In the genomic region with DNA sequence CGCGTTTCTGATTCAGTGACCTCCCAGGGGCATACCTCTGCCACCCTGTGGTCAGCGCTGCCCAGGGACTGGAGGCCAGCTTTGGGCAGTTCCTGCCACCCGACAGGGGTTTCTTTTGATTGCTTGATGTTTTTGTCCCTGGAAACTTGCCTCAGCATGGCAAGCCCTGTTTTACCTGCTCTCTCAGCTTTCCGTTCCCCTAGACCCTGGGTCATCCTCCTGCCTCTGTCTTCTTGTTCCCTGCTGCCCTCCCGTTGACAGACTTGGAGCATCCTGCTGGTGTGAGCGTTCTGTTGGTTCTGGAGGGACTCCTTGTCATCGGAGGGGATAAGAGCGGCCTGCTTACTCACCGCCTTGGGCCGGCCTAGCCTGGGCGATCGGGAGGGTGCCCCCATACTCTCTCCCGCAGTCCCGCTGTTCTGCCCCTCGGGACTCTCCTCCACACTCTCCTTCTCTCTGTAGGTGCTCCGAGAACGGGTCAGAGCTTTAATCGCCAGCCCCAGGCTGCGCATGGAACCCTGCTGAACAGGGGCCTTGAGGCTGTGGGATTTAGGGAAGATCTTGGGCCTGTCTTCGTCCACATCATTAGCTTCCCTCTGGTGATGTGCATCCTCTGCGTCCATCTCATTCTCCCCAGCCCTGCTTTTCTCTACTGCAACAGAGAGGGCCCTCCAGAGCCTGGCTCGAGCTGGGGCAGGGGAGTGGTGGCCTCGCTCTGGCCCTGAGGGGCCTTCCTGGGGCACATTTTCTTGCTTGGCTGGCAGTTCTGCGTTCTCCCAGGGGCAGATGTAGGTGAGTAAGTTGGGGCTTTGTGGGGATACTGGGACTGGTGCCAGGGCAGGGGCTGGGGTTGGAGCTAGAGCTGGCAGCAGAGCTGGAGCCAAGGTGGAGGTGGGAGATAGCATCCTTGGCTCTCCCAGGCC, we compare ENCODE assay signal across 18 cellular contexts. TPM values are rescaled to one million over a fixed set of nuclear protein-coding genes. Genes with fewer than 3 reads are reported as not detected.
A peak's percentile ranks its signal among the peaks of the same experiment; 100 is the strongest.
DNase-seq lines count a peak whose midpoint lies in the region; ATAC-seq, FAIRE-seq and TF ChIP-seq lines count a peak whose summit lies in the region.
"Had no signal": no experiment of that assay in that cellular context is flagged by ENCODE, and none has a peak within 500 bp of the region (broad histone marks: within the 10 kb centered on the region; RNA-seq: fewer than 3 reads in every experiment).

No MANE protein-coding gene starts in this region.

- ATAC-seq in central memory CD8-positive, alpha-beta T cell (replicated peaks; ENCODE audit: extremely low read depth, poor library complexity, severe bottlenecking), result no peak
- ATAC-seq: Right ventricle myocardium inferior had no signal

- peak; percentile 40 for DNase-seq in H54 (ENCODE audit: insufficient read length, low spot score)
- no peak for DNase-seq in central memory CD8-positive, alpha-beta T cell (ENCODE audit: low spot score in 2 of 2)
- DNase-seq in neural crest cell (ENCODE audit: low read depth, low spot score), result no peak
- DNase-seq in GM03348 (ENCODE audit: low spot score), result no peak
- DNase-seq in stimulated activated CD4-positive, alpha-beta T cell treated with anti-CD3 and anti-CD28 coated beads, Interleukin-4, amount 100 ng/mL, for 24 hours, result no peak
- DNase-seq in CD14-positive monocyte (ENCODE audit: low spot score), result no peak
- DNase-seq in GM19240 (ENCODE audit: insufficient read length, low spot score), result no peak
- DNase-seq: AML-193; CD4-positive, alpha-beta T cell; NCI-H1417; NCI-H187 treated with DMSO at 0.1 percent for 48 hours; NCI-H2227 treated with DMSO at 0.1 percent for 48 hours; NCI-H510A treated with DMSO at 0.1 percent for 48 hours; NCI-H774 had no signal

- no peak overlapping the region for H3K4me3 Mint-ChIP-seq in central memory CD8-positive, alpha-beta T cell
- H3K4me3 Mint-ChIP-seq in neural crest cell (no peak overlapping the region), CD14-positive monocyte (no peak overlapping the region)
- H3K4me3 Mint-ChIP-seq: CD4-positive, alpha-beta T cell had no signal

- no peaks in the 10 kb centered on the region for H3K4me1 Mint-ChIP-seq in central memory CD8-positive, alpha-beta T cell
- H3K4me1 Mint-ChIP-seq in neural crest cell (peaks cover 39% of the 10 kb centered on the region), CD14-positive monocyte (peaks cover 28% of the 10 kb centered on the region)

- TF ChIP-seq CTCF in neural crest cell (conservative IDR thresholded peaks at IDR 0.05) (no peak), CD14-positive monocyte (IDR thresholded peaks at IDR 0.05) (no peak)

- intact Hi-C loops in CD14-positive monocyte (cut with micrococcal nuclease), result no loop called here

- peaks cover 50% of the 10 kb centered on the region for H3K27me3 Mint-ChIP-seq in central memory CD8-positive, alpha-beta T cell
- no peaks in the 10 kb centered on the region for H3K27me3 Mint-ChIP-seq in neural crest cell (ENCODE audit: low read depth)
- peaks cover 2 to 6% (median 4%) of the 10 kb centered on the region in 3 donors for H3K27me3 Mint-ChIP-seq in CD14-positive monocyte (ENCODE audit: low read depth in 3 of 3)

- H3K9me3 Mint-ChIP-seq in central memory CD8-positive, alpha-beta T cell, result no peaks in the 10 kb centered on the region
- H3K9me3 Mint-ChIP-seq in neural crest cell (no peaks in the 10 kb centered on the region), CD14-positive monocyte (peaks cover 0 to 5% (median 0%) of the 10 kb centered on the region in 7 donors)
- H3K9me3 Mint-ChIP-seq: CD4-positive, alpha-beta T cell had no signal

- FAIRE-seq in H54 (lab: Jason Lieb, UNC), result no peak
- FAIRE-seq: GM12891, H1, RCC 7860 had no signal

- peak overlapping the region; percentile 14 for H3K27ac Mint-ChIP-seq in central memory CD8-positive, alpha-beta T cell (ENCODE audit: low read depth)
- peak overlapping the region; percentile 93 for H3K27ac Mint-ChIP-seq in neural crest cell (ENCODE audit: unreplicated experiment)
- no peak overlapping the region for H3K27ac Mint-ChIP-seq in CD14-positive monocyte
- H3K27ac Mint-ChIP-seq: CD4-positive, alpha-beta T cell had no signal

- no peak for TF ChIP-seq POLR2A in H54 (IDR thresholded peaks at IDR 0.05; ENCODE audit: low read depth, low read length)

- H3K36me3 Mint-ChIP-seq in central memory CD8-positive, alpha-beta T cell (ENCODE audit: insufficient read depth), result no peaks in the 10 kb centered on the region
- H3K36me3 Mint-ChIP-seq in neural crest cell (ENCODE audit: low read depth) (no peaks in the 10 kb centered on the region), CD14-positive monocyte (no peaks in the 10 kb centered on the region)

RNA-seq across cellular contexts. Expression of gene GPR179, which starts 13.7 kb away (rescaled TPM):
- total RNA-seq in neural crest cell, result 0.07 and 0.20 TPM in 2 replicates
- not detected for polyA plus RNA-seq in CD14-positive monocyte
- total RNA-seq: CD4-positive, alpha-beta T cell; Right ventricle myocardium inferior had no signal

RNA-seq across cellular contexts. Expression of gene SOCS7, which starts 21.6 kb away (rescaled TPM):
- 35.3 and 37.9 TPM in 2 replicates for total RNA-seq in neural crest cell
- under 1 TPM; 0.14 to 0.15 TPM for polyA plus RNA-seq in CD14-positive monocyte

RNA-seq across cellular contexts. Expression of gene MRPL45, which starts 33.1 kb away (rescaled TPM):
- total RNA-seq in neural crest cell, result 45.5 and 47.5 TPM in 2 replicates
- polyA plus RNA-seq in CD14-positive monocyte, result 10 to 100 TPM; 19.8 to 20.8 TPM

Comparison
In these comparisons a context has a peak if more than half of its experiments do, and no peak if none do; other contexts are left out.
1. H3K27ac Mint-ChIP-seq: peak in central memory CD8-positive, alpha-beta T cell (single experiment) and neural crest cell (single experiment); none in CD14-positive monocyte (0 of 7).